Comparison of ENCODE assay signal across 23 cellular contexts in genomic region chr1:236110137-236110536, GRCh38.
"Had no signal": no experiment of that assay in that cellular context is flagged by ENCODE, and none has a peak within 500 bp of the region (broad histone marks: within the 10 kb centered on the region; RNA-seq: fewer than 3 reads in every experiment).

No MANE protein-coding gene starts in this region.

- H3K9me3 ChIP-seq: ascending aorta, breast epithelium had no signal

- H3K4me1 ChIP-seq: ascending aorta, breast epithelium had no signal

- H3K36me3 Mint-ChIP-seq: activated naive CD4-positive, alpha-beta T cell treated with anti-CD3 and anti-CD28 coated beads, Interleukin-2, amount 50 U/mL, for 72 hours; brain had no signal

- FAIRE-seq: frontal cortex had no signal

- H3K4me3 ChIP-seq: ascending aorta, breast epithelium, cardiac muscle cell, coronary artery had no signal

- H3K27ac ChIP-seq: ascending aorta, breast epithelium, cardiac muscle cell, coronary artery, dorsolateral prefrontal cortex had no signal

- H3K27me3 ChIP-seq: ascending aorta, breast epithelium, cardiac muscle cell, dorsolateral prefrontal cortex had no signal

- H3K36me3 ChIP-seq: ascending aorta, breast epithelium, cardiac muscle cell had no signal

- ATAC-seq: activated CD4-positive, alpha-beta T cell treated with anti-CD3 and anti-CD28 coated beads for 36 hours; activated T-cell treated with anti-CD3 and anti-CD28 coated beads, Interleukin-2, amount 50 U/mL, for 72 hours had no signal

- H3K27me3 Mint-ChIP-seq: activated CD4-positive, alpha-beta T cell treated with anti-CD3 and anti-CD28 coated beads for 36 hours; activated T-cell treated with anti-CD3 and anti-CD28 coated beads, Interleukin-2, amount 50 U/mL, for 24 hours; dendritic cell treated with granulocyte-macrophage colony-stimulating factor and Interleukin-4, amounts not matched to agents 40 ng/mL and 50 ng/mL, for 4 days had no signal

- H3K9me3 Mint-ChIP-seq: activated CD4-positive, alpha-beta memory T cell treated with anti-CD3 and anti-CD28 coated beads, Interleukin-2, amount 10 ng/mL, durations not matched to agents 7 days and 5 days; activated CD4-positive, alpha-beta T cell treated with anti-CD3 and anti-CD28 coated beads, Interleukin-2, amount 10 ng/mL, durations not matched to agents 7 days and 5 days; activated naive CD4-positive, alpha-beta T cell treated with anti-CD3 and anti-CD28 coated beads for 36 hours; activated naive CD4-positive, alpha-beta T cell treated with anti-CD3 and anti-CD28 coated beads, Interleukin-2, amount 50 U/mL, for 72 hours; activated T-cell treated with anti-CD3 and anti-CD28 coated beads, Interleukin-2, amount 50 U/mL, for 24 hours; activated T-cell treated with anti-CD3 and anti-CD28 coated beads, Interleukin-2, amount 50 U/mL, for 72 hours; dendritic cell treated with granulocyte-macrophage colony-stimulating factor and Interleukin-4, amounts not matched to agents 40 ng/mL and 50 ng/mL, for 4 days; endodermal cell had no signal

- H3K4me3 Mint-ChIP-seq: activated CD4-positive, alpha-beta memory T cell treated with anti-CD3 and anti-CD28 coated beads, Interleukin-2, amount 10 ng/mL, durations not matched to agents 7 days and 5 days; activated CD4-positive, alpha-beta T cell treated with anti-CD3 and anti-CD28 coated beads for 36 hours; activated CD4-positive, alpha-beta T cell treated with anti-CD3 and anti-CD28 coated beads, Interleukin-2, amount 10 ng/mL, durations not matched to agents 7 days and 5 days; activated naive CD4-positive, alpha-beta T cell treated with anti-CD3 and anti-CD28 coated beads for 36 hours; activated T-cell treated with anti-CD3 and anti-CD28 coated beads, Interleukin-2, amount 50 U/mL, for 24 hours; activated T-cell treated with anti-CD3 and anti-CD28 coated beads, Interleukin-2, amount 50 U/mL, for 72 hours; brain; dendritic cell treated with granulocyte-macrophage colony-stimulating factor and Interleukin-4, amounts not matched to agents 40 ng/mL and 50 ng/mL, for 4 days; endodermal cell had no signal

- DNase-seq: activated CD4-positive, alpha-beta memory T cell treated with anti-CD3 and anti-CD28 coated beads, Interleukin-2, amount 10 ng/mL, durations not matched to agents 7 days and 5 days; activated CD4-positive, alpha-beta T cell treated with anti-CD3 and anti-CD28 coated beads for 36 hours; activated CD4-positive, alpha-beta T cell treated with anti-CD3 and anti-CD28 coated beads, Interleukin-2, amount 10 ng/mL, durations not matched to agents 7 days and 5 days; activated CD4-positive, alpha-beta T cell treated with anti-CD3 and anti-CD28 coated beads, Interleukin-2, amount 50 U/mL, for 4 hours; activated CD4-positive, CD25-positive, alpha-beta regulatory T cell; activated CD4-positive, CD25-positive, alpha-beta regulatory T cell treated with anti-CD3 and anti-CD28 coated beads, Interleukin-2, amount 50 U/mL, for 72 hours; activated CD8-positive, alpha-beta memory T cell treated with anti-CD3 and anti-CD28 coated beads, Interleukin-2, amount 50 U/mL, for 48 hours; activated naive CD4-positive, alpha-beta T cell treated with anti-CD3 and anti-CD28 coated beads for 36 hours; activated T-cell treated with anti-CD3 and anti-CD28 coated beads for 4 hours; activated T-cell treated with anti-CD3 and anti-CD28 coated beads, Interleukin-2, amount 50 U/mL, for 24 hours; activated T-cell treated with anti-CD3 and anti-CD28 coated beads, Interleukin-2, amount 50 U/mL, for 72 hours; cerebellar nuclear complex; dorsolateral prefrontal cortex; effector memory CD4-positive, alpha-beta T cell; endodermal cell had no signal

- H3K27ac Mint-ChIP-seq: activated CD4-positive, alpha-beta memory T cell treated with anti-CD3 and anti-CD28 coated beads, Interleukin-2, amount 10 ng/mL, durations not matched to agents 7 days and 5 days; activated CD4-positive, alpha-beta T cell treated with anti-CD3 and anti-CD28 coated beads for 36 hours; activated CD4-positive, alpha-beta T cell treated with anti-CD3 and anti-CD28 coated beads, Interleukin-2, amount 10 ng/mL, durations not matched to agents 7 days and 5 days; activated naive CD4-positive, alpha-beta T cell treated with anti-CD3 and anti-CD28 coated beads for 36 hours; activated naive CD4-positive, alpha-beta T cell treated with anti-CD3 and anti-CD28 coated beads, Interleukin-2, amount 50 U/mL, for 72 hours; activated T-cell treated with anti-CD3 and anti-CD28 coated beads, Interleukin-2, amount 50 U/mL, for 24 hours; activated T-cell treated with anti-CD3 and anti-CD28 coated beads, Interleukin-2, amount 50 U/mL, for 72 hours; dendritic cell treated with granulocyte-macrophage colony-stimulating factor and Interleukin-4, amounts not matched to agents 40 ng/mL and 50 ng/mL, for 4 days; endodermal cell had no signal

- H3K4me1 Mint-ChIP-seq: activated CD4-positive, alpha-beta T cell treated with anti-CD3 and anti-CD28 coated beads for 36 hours; endodermal cell had no signal
